8 cellular contexts compared by ENCODE assay signal in the genomic region with DNA sequence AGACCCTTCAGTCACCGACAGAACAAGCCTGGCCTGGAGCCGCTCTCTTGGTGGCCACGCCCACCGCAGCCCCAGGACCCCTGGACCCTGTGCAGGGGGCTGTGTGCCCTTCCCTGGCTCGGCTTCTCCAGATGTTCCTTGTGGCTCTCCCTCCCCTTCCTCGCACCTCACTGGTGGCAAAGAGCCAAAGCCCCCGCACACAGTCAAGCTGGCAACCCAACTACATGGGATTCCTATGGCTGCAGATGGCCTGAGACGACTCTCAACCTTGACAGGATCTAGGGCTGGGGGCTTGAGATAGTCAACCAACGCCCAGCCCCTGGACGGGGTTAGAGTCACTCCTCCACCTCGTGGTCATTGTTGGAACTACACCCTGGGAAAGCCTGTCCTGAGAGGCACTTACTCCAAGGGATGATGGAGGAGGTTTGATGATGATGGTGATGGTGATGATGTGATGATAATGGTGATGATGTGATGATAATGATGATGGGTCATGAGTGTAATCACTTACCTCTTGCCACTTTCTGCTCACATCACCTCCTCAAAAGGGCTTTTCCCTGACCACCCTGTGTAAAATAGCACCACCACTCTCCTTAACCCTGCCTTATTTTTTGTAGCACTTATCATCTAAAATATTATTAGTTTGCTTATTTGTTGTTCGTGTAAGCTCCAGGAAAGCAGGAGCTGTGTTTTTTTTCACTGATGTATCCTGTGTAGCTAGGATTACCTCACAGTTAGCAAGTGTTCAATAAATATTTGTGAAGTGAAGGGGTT.
DNase-seq lines count a peak whose midpoint lies in the region; ATAC-seq, FAIRE-seq and TF ChIP-seq lines count a peak whose summit lies in the region.

No MANE protein-coding gene starts in this region.

- H3K27ac Mint-ChIP-seq in activated CD4-positive, alpha-beta memory T cell treated with anti-CD3 and anti-CD28 coated beads for 36 hours, result no peak overlapping the region

- no peaks in the 10 kb centered on the region for H3K36me3 Mint-ChIP-seq in activated CD4-positive, alpha-beta memory T cell treated with anti-CD3 and anti-CD28 coated beads for 36 hours

- no peaks in the 10 kb centered on the region for H3K4me1 ChIP-seq in endothelial cell of umbilical vein (ENCODE audit: control insufficient read depth, extremely low read depth, insufficient read depth, low read length)

- CTCF ChIA-PET in activated CD4-positive, alpha-beta memory T cell treated with anti-CD3 and anti-CD28 coated beads for 36 hours (lab: Charles Lee), result interaction anchor here (0.8 kb wide), 1 partner anchor 443 kb away, joined by 3 read pairs; no protein-coding TSS in a partner anchor
- CTCF ChIA-PET in endothelial cell of umbilical vein (lab: Charles Lee), result interaction anchor here (0.7 to 1.9 kb wide), 4 partner anchors 406 to 962 kb away, joined by 3 to 9 read pairs (median 4); no protein-coding TSS in a partner anchor

- H3K9me3 Mint-ChIP-seq in activated CD4-positive, alpha-beta memory T cell treated with anti-CD3 and anti-CD28 coated beads for 36 hours, result no peaks in the 10 kb centered on the region

- dilution Hi-C loops in endothelial cell of umbilical vein (cut with MboI; ENCODE audit: extremely low pct_ligation_motif_present, low sequenced_read_pairs), result no loop called here

- H3K9me1 ChIP-seq in endothelial cell of umbilical vein (replicated peaks; ENCODE audit: control insufficient read depth, extremely low read depth, insufficient read depth, low read length), result no peaks in the 10 kb centered on the region

- H4K20me1 ChIP-seq in endothelial cell of umbilical vein (replicated peaks; ENCODE audit: control insufficient read depth, extremely low read depth, insufficient read depth, low read length), result no peaks in the 10 kb centered on the region

- peaks cover 37% of the 10 kb centered on the region for H3K27me3 Mint-ChIP-seq in activated CD4-positive, alpha-beta memory T cell treated with anti-CD3 and anti-CD28 coated beads for 36 hours

- H3K36me3 ChIP-seq in endothelial cell of umbilical vein (ENCODE audit: control insufficient read depth in 2 of 2, extremely low read depth in 1 of 2, insufficient read depth in 2 of 2, low read length in 2 of 2), result no peaks in the 10 kb centered on the region

- peak; percentile 25 for FAIRE-seq in A204.1 (lab: Jason Lieb, UNC)
- no peak for FAIRE-seq in endothelial cell of umbilical vein (lab: Jason Lieb, UNC)

- TF ChIP-seq CTCF in GM12865 (IDR thresholded peaks at IDR 0.05; ENCODE audit: insufficient read depth, low read depth, low read length, missing control alignments), result peak; percentile 84
- peak; percentile 74 to 82 for TF ChIP-seq CTCF in endothelial cell of umbilical vein (IDR thresholded peaks at IDR 0.05; ENCODE audit: extremely low read depth in 1 of 2, insufficient read depth in 1 of 2, low read depth in 1 of 2, low read length in 2 of 2)

- no peak overlapping the region for H3K4me3 Mint-ChIP-seq in activated CD4-positive, alpha-beta memory T cell treated with anti-CD3 and anti-CD28 coated beads for 36 hours

- H3K27me3 ChIP-seq in endothelial cell of umbilical vein (ENCODE audit: control insufficient read depth in 2 of 2, insufficient read depth in 2 of 2, low read length in 2 of 2), result no peaks in the 10 kb centered on the region

- BruUV-seq in endothelial cell of umbilical vein (replicated peaks; lab: Mats Ljungman, UMichigan), result no TSS peak

- H3K4me3 ChIP-seq in GM12865 (ENCODE audit: low read depth, low read length), result no peak overlapping the region
- H3K4me3 ChIP-seq in endothelial cell of umbilical vein (replicated peaks in 1 of 3; ENCODE audit: insufficient read depth in 1 of 3, low read depth in 1 of 3, low read length in 3 of 3), result no peak overlapping the region

- intact Hi-C loops in activated CD4-positive, alpha-beta memory T cell treated with anti-CD3 and anti-CD28 coated beads for 36 hours (cut with micrococcal nuclease), result loop anchor here (10.0 kb wide), 1 partner anchor 444 kb away; no protein-coding TSS in a partner anchor
- intact Hi-C loops in endothelial cell of umbilical vein (cut with micrococcal nuclease), result loop anchor here (1.0 kb wide), 3 partner anchors 327 to 946 kb away; no protein-coding TSS in a partner anchor

- H3K79me2 ChIP-seq in endothelial cell of umbilical vein (ENCODE audit: control insufficient read depth, insufficient read depth, low read length), result no peaks in the 10 kb centered on the region

- H3K4me1 Mint-ChIP-seq in activated CD4-positive, alpha-beta memory T cell treated with anti-CD3 and anti-CD28 coated beads for 36 hours (ENCODE audit: low read depth), result no peaks in the 10 kb centered on the region

- DNase-seq in GM12865 (ENCODE audit: low read depth), result peak; percentile 52
- DNase-seq in NCI-H2171 treated with DMSO at 0.1 percent for 48 hours (lab: John Stamatoyannopoulos, UW), result peak; percentile 77
- DNase-seq in activated CD4-positive, alpha-beta memory T cell treated with anti-CD3 and anti-CD28 coated beads for 36 hours, result peak; percentile 68
- DNase-seq in endothelial cell of umbilical vein (ENCODE audit: low read depth, low spot score), result peak; percentile 43
- peak; percentile 56 for DNase-seq in mucosa of gallbladder (ENCODE audit: low spot score)
- peak; percentile 9 for DNase-seq in stromal cell of bone marrow (ENCODE audit: low read depth)

- H3K27ac ChIP-seq in endothelial cell of umbilical vein (ENCODE audit: insufficient read depth, low read depth, low read length), result no peak overlapping the region

- H3K9me3 ChIP-seq in endothelial cell of umbilical vein (replicated peaks; ENCODE audit: control insufficient read depth, insufficient read depth, low read length), result no peaks in the 10 kb centered on the region

- POLR2A ChIA-PET in activated CD4-positive, alpha-beta memory T cell treated with anti-CD3 and anti-CD28 coated beads for 36 hours (lab: Charles Lee), result no interaction called here
- POLR2A ChIA-PET in endothelial cell of umbilical vein (lab: Charles Lee), result no interaction called here

- no peak overlapping the region for H3K9ac ChIP-seq in endothelial cell of umbilical vein (replicated peaks; ENCODE audit: extremely low read depth, insufficient read depth, low read length)

- no peak overlapping the region for H2AFZ ChIP-seq in endothelial cell of umbilical vein (ENCODE audit: low read depth, low read length)

- TF ChIP-seq POLR2A in endothelial cell of umbilical vein (IDR thresholded peaks at IDR 0.05; ENCODE audit: low read depth, low read length), result no peak

- no peak overlapping the region for H3K4me2 ChIP-seq in endothelial cell of umbilical vein (ENCODE audit: insufficient read depth, low read length)

- ATAC-seq in GM18519 (IDR thresholded peaks at IDR 0.05; ENCODE audit: low FRiP score, unreplicated experiment), result no peak

TF ChIP-seq in endothelial cell of umbilical vein, 7 proteins besides CTCF, POLR2A, EP300 and RAD21:
- TF ChIP-seq EZH2 (IDR thresholded peaks at IDR 0.05; ENCODE audit: borderline replicate concordance, low read depth, low read length, severe bottlenecking) (no peak), POLR2AphosphoS5 (IDR thresholded peaks at IDR 0.05; ENCODE audit: insufficient read depth, low read depth, low read length) (no peak), GATA2 (IDR thresholded peaks at IDR 0.05; ENCODE audit: insufficient read depth, insufficient read length, low read depth, low read length) (no peak), JUN (IDR thresholded peaks at IDR 0.05; ENCODE audit: borderline replicate concordance, insufficient read depth, insufficient read length, low read depth) (no peak), MYC (IDR thresholded peaks at IDR 0.05; ENCODE audit: low read depth, low read length) (no peak), FOS (IDR thresholded peaks at IDR 0.05; ENCODE audit: borderline replicate concordance, insufficient read depth, low read length) (no peak)
- TF ChIP-seq, protein P1, sequence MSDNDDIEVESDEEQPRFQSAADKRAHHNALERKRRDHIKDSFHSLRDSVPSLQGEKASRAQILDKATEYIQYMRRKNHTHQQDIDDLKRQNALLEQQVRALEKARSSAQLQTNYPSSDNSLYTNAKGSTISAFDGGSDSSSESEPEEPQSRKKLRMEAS (IDR thresholded peaks at IDR 0.05; ENCODE audit: insufficient read depth, insufficient read length), result no peak
TF ChIP-seq in endothelial cell of umbilical vein: peak in this region for 0.

Comparison
In these comparisons a context has a peak if more than half of its experiments do, and no peak if none do; other contexts are left out.
1. DNase-seq: peak in every context shown above with its lines; median percentile 77 in NCI-H2171 treated with DMSO at 0.1 percent for 48 hours; 68 in activated CD4-positive, alpha-beta memory T cell treated with anti-CD3 and anti-CD28 coated beads for 36 hours; 56 in mucosa of gallbladder; 52 in GM12865; 43 in endothelial cell of umbilical vein; 9 in stromal cell of bone marrow.